16 cellular contexts compared by ENCODE assay signal in the genomic region with DNA sequence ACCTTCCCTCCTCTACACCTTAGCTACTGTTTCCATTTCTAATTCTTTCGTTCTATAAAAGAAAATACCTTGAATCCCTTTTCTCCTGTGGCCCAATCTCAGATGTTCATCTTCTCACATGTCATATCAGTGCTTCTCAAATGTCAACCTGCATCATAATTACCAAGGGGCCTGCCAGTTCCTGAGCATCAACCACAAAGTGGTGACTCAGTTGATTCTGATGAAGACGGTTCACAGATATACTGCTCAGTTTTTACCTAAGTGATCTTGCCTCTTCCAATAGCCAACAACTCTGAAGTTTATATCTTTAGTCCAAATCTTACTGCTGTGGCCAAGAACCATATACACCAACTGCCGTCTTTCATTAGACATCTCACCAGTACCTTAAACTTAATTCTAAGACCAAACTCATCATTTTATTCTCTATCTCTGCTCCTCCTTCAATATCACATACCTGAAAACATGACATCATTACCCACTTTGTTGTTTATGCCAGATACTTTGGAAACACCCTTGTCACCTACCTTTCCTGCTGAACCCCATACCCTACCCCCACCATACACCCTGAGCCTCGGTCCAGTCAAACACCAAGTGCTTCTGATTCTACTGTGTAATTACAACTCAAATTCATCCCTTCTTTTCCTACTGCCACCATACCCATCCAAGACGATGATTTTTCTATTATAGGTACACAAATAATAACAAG.
DNase-seq lines count a peak whose midpoint lies in the region; ATAC-seq and TF ChIP-seq lines count a peak whose summit lies in the region.
"Had no signal": no experiment of that assay in that cellular context is flagged by ENCODE, and none has a peak within 500 bp of the region (broad histone marks: within the 10 kb centered on the region; RNA-seq: fewer than 3 reads in every experiment).

No MANE protein-coding gene starts in this region.

- H3K79me2 ChIP-seq in mammary epithelial cell (ENCODE audit: insufficient read depth, low read length) = peaks cover 8% of the 10 kb centered on the region

- H3K9ac ChIP-seq in mammary epithelial cell (ENCODE audit: insufficient read depth, low read length) = no peak overlapping the region
- H3K9ac ChIP-seq: BLaER1 treated with 17β-estradiol and CSF1 and Interleukin-3, amounts not matched to agents 10 nM and 100 nM had no signal

- H3K36me3 ChIP-seq in mammary epithelial cell (ENCODE audit: insufficient read depth, low read length) (no peaks in the 10 kb centered on the region), prostate gland (no peaks in the 10 kb centered on the region)
- H3K36me3 ChIP-seq: gastrocnemius medialis had no signal

- H3K27ac ChIP-seq in mammary epithelial cell (ENCODE audit: insufficient read depth, low read depth, low read length) (no peak overlapping the region), prostate gland (no peak overlapping the region)
- H3K27ac ChIP-seq: BLaER1 treated with 17β-estradiol and CSF1 and Interleukin-3, amounts not matched to agents 10 nM and 100 nM; body of pancreas; gastrocnemius medialis had no signal

- H4K20me1 ChIP-seq in mammary epithelial cell (ENCODE audit: insufficient read depth, low read length) = no peaks in the 10 kb centered on the region

- 88% methylated on average over 5 of the region's 5 CpGs for WGBS in mammary epithelial cell (ENCODE audit: low coverage, missing lambda C conversion rate)
- 94% methylated on average over 5 of the region's 5 CpGs for WGBS in prostate gland

- ATAC-seq in stimulated activated naive CD8-positive, alpha-beta T cell treated with anti-CD3 and anti-CD28 coated beads, Interleukin-15, amount 100 ng/mL, for 72 hours = peak; percentile 99
- ATAC-seq: body of pancreas, gastrocnemius medialis, HCT116 had no signal

- H3K9me3 ChIP-seq in mammary epithelial cell (replicated peaks; ENCODE audit: insufficient read depth, low read length) (no peaks in the 10 kb centered on the region), prostate gland (no peaks in the 10 kb centered on the region)
- H3K9me3 ChIP-seq: body of pancreas, gastrocnemius medialis had no signal

- H3K4me1 ChIP-seq in mammary epithelial cell (ENCODE audit: insufficient read depth, low read length) (peaks cover 8% of the 10 kb centered on the region), prostate gland (replicated peaks) (no peaks in the 10 kb centered on the region)
- H3K4me1 ChIP-seq: body of pancreas, gastrocnemius medialis had no signal

- peak overlapping the region; percentile 60 for H3K27ac Mint-ChIP-seq in activated CD4-positive, alpha-beta T cell treated with anti-CD3 and anti-CD28 coated beads, Interleukin-2, amount 10 ng/mL, durations not matched to agents 7 days and 5 days
- H3K27ac Mint-ChIP-seq in stimulated activated naive CD8-positive, alpha-beta T cell treated with anti-CD3 and anti-CD28 coated beads, Interleukin-15, amount 100 ng/mL, for 72 hours = peak overlapping the region; percentile 89 to 95
- H3K27ac Mint-ChIP-seq in progenitor cell of endocrine pancreas = no peak overlapping the region

- CTCF ChIA-PET in activated CD4-positive, alpha-beta T cell treated with anti-CD3 and anti-CD28 coated beads, Interleukin-2, amount 10 ng/mL, durations not matched to agents 7 days and 5 days (lab: Charles Lee) = interaction anchor here (1.7 kb wide), 1 partner anchor 18 kb away, joined by 4 read pairs; no protein-coding TSS in a partner anchor
- CTCF ChIA-PET in mammary epithelial cell (lab: Charles Lee; ENCODE audit: low non-redundant PET) = no interaction called here

- H3K27me3 ChIP-seq in mammary epithelial cell (ENCODE audit: insufficient read depth, low read length) (no peaks in the 10 kb centered on the region), prostate gland (replicated peaks; ENCODE audit: insufficient read depth) (no peaks in the 10 kb centered on the region)
- H3K27me3 ChIP-seq: BLaER1 treated with 17β-estradiol and CSF1 and Interleukin-3, amounts not matched to agents 10 nM and 100 nM; body of pancreas; gastrocnemius medialis had no signal

- no peak for TF ChIP-seq CTCF in mammary epithelial cell (conservative IDR thresholded peaks at IDR 0.05 in 1 of 2, IDR thresholded peaks at IDR 0.05 in 1 of 2; ENCODE audit: extremely low read depth in 1 of 2, insufficient read depth in 1 of 2, low read depth in 1 of 2, low read length in 2 of 2)
- TF ChIP-seq CTCF in prostate gland (IDR thresholded peaks at IDR 0.05) = no peak
- TF ChIP-seq CTCF in progenitor cell of endocrine pancreas (IDR thresholded peaks at IDR 0.05; ENCODE audit: unreplicated experiment) = no peak

- dilution Hi-C loops in mammary epithelial cell (cut with HindIII; ENCODE audit: low sequenced_read_pairs) = no loop called here

- peaks cover 8% of the 10 kb centered on the region for H3K36me3 Mint-ChIP-seq in activated CD4-positive, alpha-beta T cell treated with anti-CD3 and anti-CD28 coated beads, Interleukin-2, amount 10 ng/mL, durations not matched to agents 7 days and 5 days (ENCODE audit: low read depth)
- H3K36me3 Mint-ChIP-seq in progenitor cell of endocrine pancreas (ENCODE audit: insufficient read depth) = peaks cover 26% of the 10 kb centered on the region

- peaks cover 6% of the 10 kb centered on the region for H3K9me3 Mint-ChIP-seq in activated CD4-positive, alpha-beta T cell treated with anti-CD3 and anti-CD28 coated beads, Interleukin-2, amount 10 ng/mL, durations not matched to agents 7 days and 5 days
- H3K9me3 Mint-ChIP-seq in stimulated activated naive CD8-positive, alpha-beta T cell treated with anti-CD3 and anti-CD28 coated beads, Interleukin-15, amount 100 ng/mL, for 72 hours = peaks cover 4 to 5% of the 10 kb centered on the region in 2 donors
- H3K9me3 Mint-ChIP-seq in progenitor cell of endocrine pancreas (ENCODE audit: low read depth) = peaks cover 8% of the 10 kb centered on the region

- intact Hi-C loops in mammary epithelial cell (cut with micrococcal nuclease) = no loop called here
- intact Hi-C loops in prostate gland (cut with DNase I) = no loop called here

- no peak overlapping the region for H3K4me3 Mint-ChIP-seq in activated CD4-positive, alpha-beta T cell treated with anti-CD3 and anti-CD28 coated beads, Interleukin-2, amount 10 ng/mL, durations not matched to agents 7 days and 5 days
- peak overlapping the region; percentile 58 to 61 for H3K4me3 Mint-ChIP-seq in stimulated activated naive CD8-positive, alpha-beta T cell treated with anti-CD3 and anti-CD28 coated beads, Interleukin-15, amount 100 ng/mL, for 72 hours
- H3K4me3 Mint-ChIP-seq in progenitor cell of endocrine pancreas (ENCODE audit: low read depth) = no peak overlapping the region

- BruUV-seq in mammary epithelial cell (replicated peaks; lab: Mats Ljungman, UMichigan) = no TSS peak

- no peaks in the 10 kb centered on the region for H3K27me3 Mint-ChIP-seq in activated CD4-positive, alpha-beta T cell treated with anti-CD3 and anti-CD28 coated beads, Interleukin-2, amount 10 ng/mL, durations not matched to agents 7 days and 5 days
- no peaks in the 10 kb centered on the region for H3K27me3 Mint-ChIP-seq in stimulated activated naive CD8-positive, alpha-beta T cell treated with anti-CD3 and anti-CD28 coated beads, Interleukin-15, amount 100 ng/mL, for 72 hours
- H3K27me3 Mint-ChIP-seq in progenitor cell of endocrine pancreas = no peaks in the 10 kb centered on the region

- POLR2A ChIA-PET in activated CD4-positive, alpha-beta T cell treated with anti-CD3 and anti-CD28 coated beads, Interleukin-2, amount 10 ng/mL, durations not matched to agents 7 days and 5 days (lab: Charles Lee) = no interaction called here

- H2AFZ ChIP-seq in mammary epithelial cell (ENCODE audit: low read depth, low read length) = no peak overlapping the region

- DNase-seq in stimulated activated CD4-positive, alpha-beta T cell treated with anti-CD3 and anti-CD28 coated beads, Interleukin-15, amount 100 ng/mL, for 48 hours (ENCODE audit: low read depth in 2 of 2) = peak; percentile 33 to 47
- no peak for DNase-seq in stimulated activated CD4-positive, alpha-beta T cell treated with anti-CD3 and anti-CD28 coated beads, Interleukin-4, amount 100 ng/mL, for 1 hour
- DNase-seq in activated CD4-positive, alpha-beta T cell treated with anti-CD3 and anti-CD28 coated beads, Interleukin-2, amount 10 ng/mL, durations not matched to agents 7 days and 5 days = peak; percentile 13
- DNase-seq in mammary epithelial cell (peak; percentile 61), mesenteric fat pad (ENCODE audit: low spot score) (no peak), prostate gland (ENCODE audit: low spot score) (no peak), progenitor cell of endocrine pancreas (ENCODE audit: low spot score, unreplicated experiment) (no peak)
- DNase-seq in stimulated activated naive CD8-positive, alpha-beta T cell treated with anti-CD3 and anti-CD28 coated beads, Interleukin-15, amount 100 ng/mL, for 72 hours = peak; percentile 52 to 58
- DNase-seq: body of pancreas; effector memory CD4-positive, alpha-beta T cell; gastrocnemius medialis; islet precursor cell; MV-4-11; NCI-H345 had no signal

- H3K4me1 Mint-ChIP-seq in activated CD4-positive, alpha-beta T cell treated with anti-CD3 and anti-CD28 coated beads, Interleukin-2, amount 10 ng/mL, durations not matched to agents 7 days and 5 days = peaks cover 29% of the 10 kb centered on the region
- H3K4me1 Mint-ChIP-seq in stimulated activated naive CD8-positive, alpha-beta T cell treated with anti-CD3 and anti-CD28 coated beads, Interleukin-15, amount 100 ng/mL, for 72 hours = peaks cover 46% of the 10 kb centered on the region
- H3K4me1 Mint-ChIP-seq in progenitor cell of endocrine pancreas (ENCODE audit: low read depth) = no peaks in the 10 kb centered on the region

- in situ Hi-C loops in mammary epithelial cell (cut with MboI; ENCODE audit: low sequenced_read_pairs in 2 of 2) = no loop called here

- no peak for TF ChIP-seq POLR2A in prostate gland (IDR thresholded peaks at IDR 0.05)

- H3K4me2 ChIP-seq in mammary epithelial cell (ENCODE audit: insufficient read depth, low read depth, low read length) = no peak overlapping the region
- H3K4me2 ChIP-seq: BLaER1 treated with 17β-estradiol and CSF1 and Interleukin-3, amounts not matched to agents 10 nM and 100 nM had no signal

- no peak overlapping the region for H3K4me3 ChIP-seq in mammary epithelial cell (replicated peaks in 1 of 3; ENCODE audit: insufficient read depth in 1 of 3, low read depth in 2 of 3, low read length in 3 of 3)
- H3K4me3 ChIP-seq in prostate gland = no peak overlapping the region
- H3K4me3 ChIP-seq: BLaER1 treated with 17β-estradiol and CSF1 and Interleukin-3, amounts not matched to agents 10 nM and 100 nM; body of pancreas; gastrocnemius medialis had no signal

Comparison
In these comparisons a context has a peak if more than half of its experiments do, and no peak if none do; other contexts are left out.
1. DNase-seq: peak in stimulated activated CD4-positive, alpha-beta T cell treated with anti-CD3 and anti-CD28 coated beads, Interleukin-15, amount 100 ng/mL, for 48 hours (2 of 2), activated CD4-positive, alpha-beta T cell treated with anti-CD3 and anti-CD28 coated beads, Interleukin-2, amount 10 ng/mL, durations not matched to agents 7 days and 5 days (single experiment), mammary epithelial cell (single experiment) and stimulated activated naive CD8-positive, alpha-beta T cell treated with anti-CD3 and anti-CD28 coated beads, Interleukin-15, amount 100 ng/mL, for 72 hours (2 of 2); none in stimulated activated CD4-positive, alpha-beta T cell treated with anti-CD3 and anti-CD28 coated beads, Interleukin-4, amount 100 ng/mL, for 1 hour (single experiment), mesenteric fat pad (single experiment), prostate gland (single experiment) and progenitor cell of endocrine pancreas (single experiment).
2. H3K4me3 Mint-ChIP-seq: peak in stimulated activated naive CD8-positive, alpha-beta T cell treated with anti-CD3 and anti-CD28 coated beads, Interleukin-15, amount 100 ng/mL, for 72 hours (2 of 2); none in activated CD4-positive, alpha-beta T cell treated with anti-CD3 and anti-CD28 coated beads, Interleukin-2, amount 10 ng/mL, durations not matched to agents 7 days and 5 days (single experiment) and progenitor cell of endocrine pancreas (single experiment).